In the genomic region with DNA sequence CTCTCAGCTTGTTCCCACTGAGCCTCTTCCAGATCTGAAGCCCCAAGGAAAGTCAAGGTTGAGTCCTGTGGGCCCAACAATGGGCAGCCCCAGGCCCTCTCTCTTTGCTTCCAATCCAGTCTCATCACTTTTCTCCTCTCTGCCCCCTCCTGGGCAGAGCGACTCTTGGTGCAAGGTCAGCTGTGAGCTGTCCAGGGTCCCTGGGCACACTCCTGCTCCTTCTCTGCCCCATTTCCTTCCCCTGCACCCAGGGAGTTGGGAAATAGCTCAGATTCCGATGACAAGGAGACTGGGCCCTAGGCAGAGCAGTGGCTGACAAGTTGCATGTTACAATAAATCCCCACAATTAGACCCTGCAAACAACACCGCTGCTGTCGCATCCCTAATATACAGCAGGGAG, we compare ENCODE assay signal across 1 cellular context.
TF ChIP-seq lines count a peak whose summit lies in the region.

No MANE protein-coding gene starts in this region.

TF ChIP-seq in SK-N-SH treated with all-trans-retinoic acid at 6 μM for 48 hours, 23 proteins besides CTCF, POLR2A, EP300 and RAD21:
- TF ChIP-seq ARNTL (CRISPR knock-in tag; IDR thresholded peaks at IDR 0.05; ENCODE audit: borderline replicate concordance, low read depth): no peak
- no peak for TF ChIP-seq CSDC2 (CRISPR knock-in tag; IDR thresholded peaks at IDR 0.05)
- TF ChIP-seq ESRRG (CRISPR knock-in tag; IDR thresholded peaks at IDR 0.05): no peak
- no peak for TF ChIP-seq ZNF8 (CRISPR knock-in tag; IDR thresholded peaks at IDR 0.05)
- TF ChIP-seq, protein P1, sequence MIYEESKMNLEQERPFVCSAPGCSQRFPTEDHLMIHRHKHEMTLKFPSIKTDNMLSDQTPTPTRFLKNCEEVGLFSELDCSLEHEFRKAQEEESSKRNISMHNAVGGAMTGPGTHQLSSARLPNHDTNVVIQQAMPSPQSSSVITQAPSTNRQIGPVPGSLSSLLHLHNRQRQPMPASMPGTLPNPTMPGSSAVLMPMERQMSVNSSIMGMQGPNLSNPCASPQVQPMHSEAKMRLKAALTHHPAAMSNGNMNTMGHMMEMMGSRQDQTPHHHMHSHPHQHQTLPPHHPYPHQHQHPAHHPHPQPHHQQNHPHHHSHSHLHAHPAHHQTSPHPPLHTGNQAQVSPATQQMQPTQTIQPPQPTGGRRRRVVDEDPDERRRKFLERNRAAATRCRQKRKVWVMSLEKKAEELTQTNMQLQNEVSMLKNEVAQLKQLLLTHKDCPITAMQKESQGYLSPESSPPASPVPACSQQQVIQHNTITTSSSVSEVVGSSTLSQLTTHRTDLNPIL (CRISPR knock-in tag; IDR thresholded peaks at IDR 0.05; ENCODE audit: low read depth): no peak
- TF ChIP-seq SNAI2 (CRISPR knock-in tag; IDR thresholded peaks at IDR 0.05): no peak
- TF ChIP-seq ISL1 (CRISPR knock-in tag; IDR thresholded peaks at IDR 0.05): no peak
- TF ChIP-seq PPARA (CRISPR knock-in tag; IDR thresholded peaks at IDR 0.05; ENCODE audit: borderline replicate concordance): no peak
- TF ChIP-seq, protein P2, sequence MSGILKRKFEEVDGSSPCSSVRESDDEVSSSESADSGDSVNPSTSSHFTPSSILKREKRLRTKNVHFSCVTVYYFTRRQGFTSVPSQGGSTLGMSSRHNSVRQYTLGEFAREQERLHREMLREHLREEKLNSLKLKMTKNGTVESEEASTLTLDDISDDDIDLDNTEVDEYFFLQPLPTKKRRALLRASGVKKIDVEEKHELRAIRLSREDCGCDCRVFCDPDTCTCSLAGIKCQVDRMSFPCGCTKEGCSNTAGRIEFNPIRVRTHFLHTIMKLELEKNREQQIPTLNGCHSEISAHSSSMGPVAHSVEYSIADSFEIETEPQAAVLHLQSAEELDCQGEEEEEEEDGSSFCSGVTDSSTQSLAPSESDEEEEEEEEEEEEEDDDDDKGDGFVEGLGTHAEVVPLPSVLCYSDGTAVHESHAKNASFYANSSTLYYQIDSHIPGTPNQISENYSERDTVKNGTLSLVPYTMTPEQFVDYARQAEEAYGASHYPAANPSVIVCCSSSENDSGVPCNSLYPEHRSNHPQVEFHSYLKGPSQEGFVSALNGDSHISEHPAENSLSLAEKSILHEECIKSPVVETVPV (CRISPR knock-in tag; IDR thresholded peaks at IDR 0.05): no peak
- no peak for TF ChIP-seq ZFP3 (CRISPR knock-in tag; IDR thresholded peaks at IDR 0.05)
